In genomic region chr10:119270893-119271361, GRCh38 we compare ENCODE assay signal across 8 cellular contexts.
A peak's percentile ranks its signal among the peaks of the same experiment; 100 is the strongest.
DNase-seq lines count a peak whose midpoint lies in the region; ATAC-seq and TF ChIP-seq lines count a peak whose summit lies in the region.

No MANE protein-coding gene starts in this region.

- no peaks in the 10 kb centered on the region for H3K9me3 Mint-ChIP-seq in T-helper 2 cell treated with Interferon-gamma antibody and Interleukin-4, amounts not matched to agents 5 μg/mL and 100 μg/mL, for 36 hours
- no peaks in the 10 kb centered on the region for H3K9me3 Mint-ChIP-seq in type B pancreatic cell

- TF ChIP-seq POLR2A in breast epithelium (IDR thresholded peaks at IDR 0.05): no peak

- peak overlapping the region; percentile 67 for H3K4me3 Mint-ChIP-seq in T-helper 2 cell treated with Interferon-gamma antibody and Interleukin-4, amounts not matched to agents 5 μg/mL and 100 μg/mL, for 36 hours
- peak overlapping the region; percentile 37 for H3K4me3 Mint-ChIP-seq in type B pancreatic cell

- TF ChIP-seq CTCF in breast epithelium (IDR thresholded peaks at IDR 0.05) (no peak), type B pancreatic cell (conservative IDR thresholded peaks at IDR 0.05) (no peak)

- H3K9me3 ChIP-seq in breast epithelium (no peaks in the 10 kb centered on the region), Karpas-422 (ENCODE audit: low read length) (no peaks in the 10 kb centered on the region)

- H3K79me2 ChIP-seq in Karpas-422 (ENCODE audit: low read length): no peaks in the 10 kb centered on the region

- H3K4me2 ChIP-seq in Karpas-422 (ENCODE audit: low read depth, low read length, poor library complexity, severe bottlenecking): no peak overlapping the region

- intact Hi-C loops in breast epithelium (cut with DNase I; ENCODE audit: low total_unique reads): no loop called here

- peak overlapping the region in 1 of 3 donors; percentile 7 for H3K4me3 ChIP-seq in breast epithelium
- H3K4me3 ChIP-seq in Karpas-422 (ENCODE audit: low read length): no peak overlapping the region

- H3K4me1 ChIP-seq in breast epithelium (peaks cover 0 to 4% of the 10 kb centered on the region in 2 donors), Karpas-422 (ENCODE audit: low read length) (peaks cover 66% of the 10 kb centered on the region)

- no peak overlapping the region for H3K9ac ChIP-seq in Karpas-422 (ENCODE audit: low read length)

- H3K9me2 ChIP-seq in Karpas-422 (replicated peaks; ENCODE audit: insufficient read depth, low read length): no peaks in the 10 kb centered on the region

- peak; percentile 62 for ATAC-seq in GM18502 (IDR thresholded peaks at IDR 0.05; ENCODE audit: poor library complexity, unreplicated experiment)
- ATAC-seq in HG02884 (IDR thresholded peaks at IDR 0.05; ENCODE audit: unreplicated experiment): peak; percentile 54

- H3K27ac ChIP-seq in breast epithelium: peak overlapping the region; percentile 40 to 50
- H3K27ac ChIP-seq in Karpas-422 (ENCODE audit: low read length): no peak overlapping the region

- H3K27me3 Mint-ChIP-seq in T-helper 2 cell treated with Interferon-gamma antibody and Interleukin-4, amounts not matched to agents 5 μg/mL and 100 μg/mL, for 36 hours (ENCODE audit: low read depth): no peaks in the 10 kb centered on the region
- no peaks in the 10 kb centered on the region for H3K27me3 Mint-ChIP-seq in type B pancreatic cell

- H3K36me3 Mint-ChIP-seq in T-helper 2 cell treated with Interferon-gamma antibody and Interleukin-4, amounts not matched to agents 5 μg/mL and 100 μg/mL, for 36 hours (ENCODE audit: low read depth): peaks cover 9% of the 10 kb centered on the region
- no peaks in the 10 kb centered on the region for H3K36me3 Mint-ChIP-seq in type B pancreatic cell

- H4K20me1 ChIP-seq in Karpas-422 (ENCODE audit: insufficient read depth, low read depth, low read length): 0 out of 2 replicates have a peak, but pooled peaks cover 4% of the 10 kb centered on the region

- no peaks in the 10 kb centered on the region for H3K27me3 ChIP-seq in breast epithelium
- H3K27me3 ChIP-seq in Karpas-422 (ENCODE audit: low read length): 0 out of 2 replicates have a peak, but pooled peaks cover 3% of the 10 kb centered on the region

- DNase-seq in T-helper 2 cell treated with Interferon-gamma antibody and Interleukin-4, amounts not matched to agents 5 μg/mL and 100 μg/mL, for 36 hours (ENCODE audit: low spot score): no peak
- DNase-seq in breast epithelium (ENCODE audit: low spot score in 2 of 2) (peak in 1 of 2 donors; percentile 65), mucosa of gallbladder (ENCODE audit: low spot score) (peak; percentile 63), type B pancreatic cell (ENCODE audit: extremely low spot score, unreplicated experiment) (no peak), SHP77 treated with DMSO at 0.1 percent for 48 hours (lab: John Stamatoyannopoulos, UW) (no peak), Karpas-422 (no peak)

- H2AFZ ChIP-seq in Karpas-422 (ENCODE audit: low read length): no peak overlapping the region

- H3K4me1 Mint-ChIP-seq in T-helper 2 cell treated with Interferon-gamma antibody and Interleukin-4, amounts not matched to agents 5 μg/mL and 100 μg/mL, for 36 hours (ENCODE audit: low read depth): peaks cover 66% of the 10 kb centered on the region
- peaks cover 54% of the 10 kb centered on the region for H3K4me1 Mint-ChIP-seq in type B pancreatic cell (ENCODE audit: unreplicated experiment)

- H3K27ac Mint-ChIP-seq in T-helper 2 cell treated with Interferon-gamma antibody and Interleukin-4, amounts not matched to agents 5 μg/mL and 100 μg/mL, for 36 hours: peak overlapping the region; percentile 98
- H3K27ac Mint-ChIP-seq in type B pancreatic cell: peak overlapping the region; percentile 90

- H3K36me3 ChIP-seq in breast epithelium (no peaks in the 10 kb centered on the region), Karpas-422 (ENCODE audit: insufficient read depth, low read length) (no peaks in the 10 kb centered on the region)
